1 cellular context compared by ENCODE assay signal in genomic region chr1:214067853-214068703, GRCh38.
TF ChIP-seq lines count a peak whose summit lies in the region.

No MANE protein-coding gene starts in this region.

TF ChIP-seq in HepG2, 621 proteins besides CTCF, POLR2A, EP300 and RAD21 (continued from another document and continues in another):
- TF ChIP-seq ZNF33A (CRISPR knock-in tag; IDR thresholded peaks at IDR 0.05; ENCODE audit: borderline replicate concordance) = no peak
- TF ChIP-seq CEBPG (CRISPR knock-in tag; IDR thresholded peaks at IDR 0.05) = peak; percentile 22; the same call in 1 of the 2 replicates
- peak; percentile 60 for TF ChIP-seq NCOR1 (IDR thresholded peaks at IDR 0.05; ENCODE audit: borderline replicate concordance, low read length)
- TF ChIP-seq ZNF713 (CRISPR knock-in tag; IDR thresholded peaks at IDR 0.05) = no peak
- TF ChIP-seq ZFX (CRISPR knock-in tag; IDR thresholded peaks at IDR 0.05; ENCODE audit: low read depth) = no peak
- no peak for TF ChIP-seq FOXP1 (IDR thresholded peaks at IDR 0.05)
- peak; percentile 51; the same call in 1 of the 2 replicates for TF ChIP-seq FOXP1 (CRISPR knock-in tag; IDR thresholded peaks at IDR 0.05)
- TF ChIP-seq, protein P1, sequence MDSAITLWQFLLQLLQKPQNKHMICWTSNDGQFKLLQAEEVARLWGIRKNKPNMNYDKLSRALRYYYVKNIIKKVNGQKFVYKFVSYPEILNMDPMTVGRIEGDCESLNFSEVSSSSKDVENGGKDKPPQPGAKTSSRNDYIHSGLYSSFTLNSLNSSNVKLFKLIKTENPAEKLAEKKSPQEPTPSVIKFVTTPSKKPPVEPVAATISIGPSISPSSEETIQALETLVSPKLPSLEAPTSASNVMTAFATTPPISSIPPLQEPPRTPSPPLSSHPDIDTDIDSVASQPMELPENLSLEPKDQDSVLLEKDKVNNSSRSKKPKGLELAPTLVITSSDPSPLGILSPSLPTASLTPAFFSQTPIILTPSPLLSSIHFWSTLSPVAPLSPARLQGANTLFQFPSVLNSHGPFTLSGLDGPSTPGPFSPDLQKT (CRISPR knock-in tag; IDR thresholded peaks at IDR 0.05; ENCODE audit: borderline replicate concordance) = no peak
- no peak for TF ChIP-seq RBM39 (IDR thresholded peaks at IDR 0.05; ENCODE audit: low read depth, low read length, poor library complexity, severe bottlenecking)
- no peak for TF ChIP-seq ZNF768 (CRISPR knock-in tag; IDR thresholded peaks at IDR 0.05)
- no peak for TF ChIP-seq ZGPAT (CRISPR knock-in tag; IDR thresholded peaks at IDR 0.05)
- TF ChIP-seq SOX13 (IDR thresholded peaks at IDR 0.05) = no peak
- TF ChIP-seq SOX13 (CRISPR knock-in tag; conservative IDR thresholded peaks at IDR 0.05 in 1 of 2, IDR thresholded peaks at IDR 0.05 in 1 of 2) = peak in 1 of 2 experiments; percentile 79; a peak in 2 of 4 replicates
- TF ChIP-seq KLF13 (CRISPR knock-in tag; IDR thresholded peaks at IDR 0.05) = no peak
- no peak for TF ChIP-seq TRAFD1 (CRISPR knock-in tag; IDR thresholded peaks at IDR 0.05; ENCODE audit: borderline replicate concordance)
- no peak for TF ChIP-seq ZNF292 (CRISPR knock-in tag; IDR thresholded peaks at IDR 0.05; ENCODE audit: borderline replicate concordance, low read depth)
- TF ChIP-seq ZNF790 (CRISPR knock-in tag; IDR thresholded peaks at IDR 0.05; ENCODE audit: borderline replicate concordance) = no peak
- TF ChIP-seq SUZ12 (IDR thresholded peaks at IDR 0.05; ENCODE audit: low read depth, low read length) = no peak
- TF ChIP-seq GFI1 (CRISPR knock-in tag; IDR thresholded peaks at IDR 0.05; ENCODE audit: borderline replicate concordance) = no peak
- TF ChIP-seq, protein P2, sequence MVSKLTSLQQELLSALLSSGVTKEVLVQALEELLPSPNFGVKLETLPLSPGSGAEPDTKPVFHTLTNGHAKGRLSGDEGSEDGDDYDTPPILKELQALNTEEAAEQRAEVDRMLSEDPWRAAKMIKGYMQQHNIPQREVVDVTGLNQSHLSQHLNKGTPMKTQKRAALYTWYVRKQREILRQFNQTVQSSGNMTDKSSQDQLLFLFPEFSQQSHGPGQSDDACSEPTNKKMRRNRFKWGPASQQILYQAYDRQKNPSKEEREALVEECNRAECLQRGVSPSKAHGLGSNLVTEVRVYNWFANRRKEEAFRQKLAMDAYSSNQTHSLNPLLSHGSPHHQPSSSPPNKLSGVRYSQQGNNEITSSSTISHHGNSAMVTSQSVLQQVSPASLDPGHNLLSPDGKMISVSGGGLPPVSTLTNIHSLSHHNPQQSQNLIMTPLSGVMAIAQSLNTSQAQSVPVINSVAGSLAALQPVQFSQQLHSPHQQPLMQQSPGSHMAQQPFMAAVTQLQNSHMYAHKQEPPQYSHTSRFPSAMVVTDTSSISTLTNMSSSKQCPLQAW (CRISPR knock-in tag; IDR thresholded peaks at IDR 0.05) = no peak
- TF ChIP-seq ZNF564 (CRISPR knock-in tag; IDR thresholded peaks at IDR 0.05) = no peak
- no peak for TF ChIP-seq HNRNPK (IDR thresholded peaks at IDR 0.05; ENCODE audit: low read depth, low read length, poor library complexity, severe bottlenecking)
- TF ChIP-seq YY1 (IDR thresholded peaks at IDR 0.05; ENCODE audit: insufficient read depth, insufficient replicate concordance, low read depth, low read length) = no peak
- TF ChIP-seq KDM5A (IDR thresholded peaks at IDR 0.05; ENCODE audit: borderline replicate concordance, low read length) = peak; percentile 28; the same call in 1 of the 2 replicates
- no peak for TF ChIP-seq ZNF556 (CRISPR knock-in tag; IDR thresholded peaks at IDR 0.05; ENCODE audit: borderline replicate concordance)
- TF ChIP-seq ZSCAN29 (CRISPR knock-in tag; conservative IDR thresholded peaks at IDR 0.05) = no peak
- no peak for TF ChIP-seq RBM22 (optimal IDR thresholded peaks at IDR 0.05; ENCODE audit: low read length)
- no peak for TF ChIP-seq ZNF616 (CRISPR knock-in tag; IDR thresholded peaks at IDR 0.05; ENCODE audit: low read depth)
- no peak for TF ChIP-seq NBN (conservative IDR thresholded peaks at IDR 0.05)
- TF ChIP-seq NFATC3 (CRISPR knock-in tag; IDR thresholded peaks at IDR 0.05) = no peak
- no peak for TF ChIP-seq ZNF879 (CRISPR knock-in tag; IDR thresholded peaks at IDR 0.05)
- 0 out of 2 replicates have a peak, but pooled peaks have one; percentile 36 for TF ChIP-seq ZNF274 (CRISPR knock-in tag; IDR thresholded peaks at IDR 0.05)
- TF ChIP-seq ZNF101 (CRISPR knock-in tag; IDR thresholded peaks at IDR 0.05; ENCODE audit: borderline replicate concordance, low read depth) = no peak
- TF ChIP-seq NFYC (CRISPR knock-in tag; IDR thresholded peaks at IDR 0.05) = no peak
- no peak for TF ChIP-seq ZNF577 (CRISPR knock-in tag; IDR thresholded peaks at IDR 0.05; ENCODE audit: borderline replicate concordance, low read depth)
- TF ChIP-seq, protein P3, sequence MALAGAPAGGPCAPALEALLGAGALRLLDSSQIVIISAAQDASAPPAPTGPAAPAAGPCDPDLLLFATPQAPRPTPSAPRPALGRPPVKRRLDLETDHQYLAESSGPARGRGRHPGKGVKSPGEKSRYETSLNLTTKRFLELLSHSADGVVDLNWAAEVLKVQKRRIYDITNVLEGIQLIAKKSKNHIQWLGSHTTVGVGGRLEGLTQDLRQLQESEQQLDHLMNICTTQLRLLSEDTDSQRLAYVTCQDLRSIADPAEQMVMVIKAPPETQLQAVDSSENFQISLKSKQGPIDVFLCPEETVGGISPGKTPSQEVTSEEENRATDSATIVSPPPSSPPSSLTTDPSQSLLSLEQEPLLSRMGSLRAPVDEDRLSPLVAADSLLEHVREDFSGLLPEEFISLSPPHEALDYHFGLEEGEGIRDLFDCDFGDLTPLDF (CRISPR knock-in tag; IDR thresholded peaks at IDR 0.05) = no peak
- 0 out of 2 replicates have a peak, but pooled peaks have one; percentile 8 for TF ChIP-seq NR2F6 (IDR thresholded peaks at IDR 0.05)
- TF ChIP-seq NR2F6 (CRISPR knock-in tag; IDR thresholded peaks at IDR 0.05) = no peak
- 0 out of 2 replicates have a peak, but pooled peaks have one; percentile 27 for TF ChIP-seq NCOA2 (CRISPR knock-in tag; IDR thresholded peaks at IDR 0.05)
- TF ChIP-seq ZBTB21 (CRISPR knock-in tag; IDR thresholded peaks at IDR 0.05) = no peak
- TF ChIP-seq EHMT2 (IDR thresholded peaks at IDR 0.05; ENCODE audit: borderline replicate concordance, low read depth, low read length) = no peak
- no peak for TF ChIP-seq JUNB (CRISPR knock-in tag; IDR thresholded peaks at IDR 0.05; ENCODE audit: borderline replicate concordance)
- TF ChIP-seq ZBTB8A (CRISPR knock-in tag; IDR thresholded peaks at IDR 0.05; ENCODE audit: borderline replicate concordance, low read depth) = no peak
- TF ChIP-seq, protein P4, sequence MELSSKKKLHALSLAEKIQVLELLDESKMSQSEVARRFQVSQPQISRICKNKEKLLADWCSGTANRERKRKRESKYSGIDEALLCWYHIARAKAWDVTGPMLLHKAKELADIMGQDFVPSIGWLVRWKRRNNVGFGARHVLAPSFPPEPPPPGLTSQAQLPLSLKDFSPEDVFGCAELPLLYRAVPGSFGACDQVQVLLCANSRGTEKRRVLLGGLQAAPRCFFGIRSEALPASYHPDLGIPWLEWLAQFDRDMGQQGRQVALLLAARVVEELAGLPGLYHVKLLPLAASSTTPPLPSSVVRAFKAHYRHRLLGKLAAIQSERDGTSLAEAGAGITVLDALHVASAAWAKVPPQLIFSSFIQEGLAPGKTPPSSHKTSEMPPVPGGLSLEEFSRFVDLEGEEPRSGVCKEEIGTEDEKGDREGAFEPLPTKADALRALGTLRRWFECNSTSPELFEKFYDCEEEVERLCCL (CRISPR knock-in tag; IDR thresholded peaks at IDR 0.05; ENCODE audit: borderline replicate concordance) = no peak
- no peak for TF ChIP-seq HMG20A (CRISPR knock-in tag; IDR thresholded peaks at IDR 0.05; ENCODE audit: borderline replicate concordance)
- TF ChIP-seq SMARCE1 (IDR thresholded peaks at IDR 0.05; ENCODE audit: borderline replicate concordance) = no peak
- TF ChIP-seq FOXA1 (IDR thresholded peaks at IDR 0.05) = no peak
- no peak for TF ChIP-seq FOXA1 (CRISPR knock-in tag; IDR thresholded peaks at IDR 0.05)
- TF ChIP-seq HNF4A (CRISPR knock-in tag; IDR thresholded peaks at IDR 0.05) = peak; percentile 49; the same call in 1 of the 2 replicates
- TF ChIP-seq ARNTL (CRISPR knock-in tag; IDR thresholded peaks at IDR 0.05) = no peak
- no peak for TF ChIP-seq SPEN (CRISPR knock-in tag; IDR thresholded peaks at IDR 0.05; ENCODE audit: low read depth)
- no peak for TF ChIP-seq ZNF746 (CRISPR knock-in tag; IDR thresholded peaks at IDR 0.05)
- TF ChIP-seq SOX6 (IDR thresholded peaks at IDR 0.05) = no peak
- TF ChIP-seq SOX6 (CRISPR knock-in tag; IDR thresholded peaks at IDR 0.05) = peak; percentile 41; the same call in 1 of the 2 replicates
- TF ChIP-seq KLF15 (CRISPR knock-in tag; IDR thresholded peaks at IDR 0.05; ENCODE audit: borderline replicate concordance) = no peak
- peak; percentile 68; the same call in 1 of the 2 replicates for TF ChIP-seq CEBPB (IDR thresholded peaks at IDR 0.05; ENCODE audit: borderline replicate concordance, low read depth, low read length)
- no peak for TF ChIP-seq NONO (IDR thresholded peaks at IDR 0.05)
- TF ChIP-seq NONO (CRISPR knock-in tag; conservative IDR thresholded peaks at IDR 0.05) = no peak
- TF ChIP-seq NFYB (CRISPR knock-in tag; IDR thresholded peaks at IDR 0.05) = no peak
- TF ChIP-seq RFX3 (CRISPR knock-in tag; IDR thresholded peaks at IDR 0.05) = no peak
- no peak for TF ChIP-seq LBX2 (CRISPR knock-in tag; IDR thresholded peaks at IDR 0.05; ENCODE audit: borderline replicate concordance)
- TF ChIP-seq ZNF143 (CRISPR knock-in tag; IDR thresholded peaks at IDR 0.05) = no peak
- no peak for TF ChIP-seq IKZF1 (IDR thresholded peaks at IDR 0.05)
- TF ChIP-seq ZBTB7A (CRISPR knock-in tag; IDR thresholded peaks at IDR 0.05) = no peak
- no peak for TF ChIP-seq ISL2 (CRISPR knock-in tag; IDR thresholded peaks at IDR 0.05)
- no peak for TF ChIP-seq XBP1 (CRISPR knock-in tag; IDR thresholded peaks at IDR 0.05)
- no peak for TF ChIP-seq FUBP1 (CRISPR knock-in tag; IDR thresholded peaks at IDR 0.05; ENCODE audit: borderline replicate concordance)
- no peak for TF ChIP-seq ATF3 (CRISPR knock-in tag; IDR thresholded peaks at IDR 0.05)
- peak; percentile 74; the same call in 1 of the 2 replicates for TF ChIP-seq SOX5 (CRISPR knock-in tag; IDR thresholded peaks at IDR 0.05; ENCODE audit: borderline replicate concordance)
- no peak for TF ChIP-seq HOXA3 (CRISPR knock-in tag; IDR thresholded peaks at IDR 0.05)
